Comparison of ENCODE assay signal across 1 cellular context in the genomic region with DNA sequence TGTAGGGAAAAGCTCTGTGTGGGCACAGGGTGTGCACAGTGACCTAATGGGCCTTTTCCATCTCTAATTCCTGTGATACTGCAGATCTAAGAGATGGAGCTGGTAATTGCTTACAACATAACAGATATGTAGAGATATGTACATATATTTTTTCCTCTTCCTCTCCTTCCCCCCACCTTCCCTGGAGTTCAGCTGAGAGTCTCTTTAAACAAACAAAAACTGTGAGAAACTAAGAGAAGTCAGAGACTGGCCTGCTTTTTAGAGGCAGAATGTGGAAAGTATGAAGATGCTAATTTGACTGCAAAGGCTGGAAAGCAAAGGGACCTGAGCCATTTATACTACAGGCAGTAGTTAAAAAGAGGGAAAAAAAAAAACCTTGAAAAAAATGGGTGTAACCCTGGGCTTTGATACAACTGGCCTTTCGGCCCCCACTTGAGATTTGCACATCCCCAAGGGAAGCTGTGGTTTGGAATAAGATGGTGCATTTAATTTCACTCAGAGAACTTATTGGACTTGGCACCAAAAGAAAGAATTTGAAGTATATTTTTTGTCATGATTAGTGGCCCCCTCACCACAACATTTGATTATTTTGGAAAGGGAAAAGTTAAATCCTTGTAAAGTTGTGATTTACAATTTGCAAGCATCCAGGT.
TF ChIP-seq lines count a peak whose summit lies in the region.

No MANE protein-coding gene starts in this region.

TF ChIP-seq in SK-N-SH treated with all-trans-retinoic acid at 6 μM for 48 hours, 23 proteins besides CTCF, POLR2A, EP300 and RAD21 (continued from another document):
- no peak for TF ChIP-seq CSRNP3 (CRISPR knock-in tag; IDR thresholded peaks at IDR 0.05)
- no peak for TF ChIP-seq ZFP30 (CRISPR knock-in tag; IDR thresholded peaks at IDR 0.05)
- no peak for TF ChIP-seq RARB (CRISPR knock-in tag; IDR thresholded peaks at IDR 0.05)
- no peak for TF ChIP-seq ESRRG (CRISPR knock-in tag; IDR thresholded peaks at IDR 0.05)
- TF ChIP-seq, protein P1, sequence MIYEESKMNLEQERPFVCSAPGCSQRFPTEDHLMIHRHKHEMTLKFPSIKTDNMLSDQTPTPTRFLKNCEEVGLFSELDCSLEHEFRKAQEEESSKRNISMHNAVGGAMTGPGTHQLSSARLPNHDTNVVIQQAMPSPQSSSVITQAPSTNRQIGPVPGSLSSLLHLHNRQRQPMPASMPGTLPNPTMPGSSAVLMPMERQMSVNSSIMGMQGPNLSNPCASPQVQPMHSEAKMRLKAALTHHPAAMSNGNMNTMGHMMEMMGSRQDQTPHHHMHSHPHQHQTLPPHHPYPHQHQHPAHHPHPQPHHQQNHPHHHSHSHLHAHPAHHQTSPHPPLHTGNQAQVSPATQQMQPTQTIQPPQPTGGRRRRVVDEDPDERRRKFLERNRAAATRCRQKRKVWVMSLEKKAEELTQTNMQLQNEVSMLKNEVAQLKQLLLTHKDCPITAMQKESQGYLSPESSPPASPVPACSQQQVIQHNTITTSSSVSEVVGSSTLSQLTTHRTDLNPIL (CRISPR knock-in tag; IDR thresholded peaks at IDR 0.05; ENCODE audit: low read depth), result no peak
- no peak for TF ChIP-seq ISL1 (CRISPR knock-in tag; IDR thresholded peaks at IDR 0.05)
- no peak for TF ChIP-seq GLIS3 (CRISPR knock-in tag; IDR thresholded peaks at IDR 0.05)
- no peak for TF ChIP-seq TSHZ2 (CRISPR knock-in tag; IDR thresholded peaks at IDR 0.05)
- no peak for TF ChIP-seq ZNF565 (CRISPR knock-in tag; conservative IDR thresholded peaks at IDR 0.05; ENCODE audit: low read depth)
- no peak for TF ChIP-seq ZC3H10 (CRISPR knock-in tag; IDR thresholded peaks at IDR 0.05)
- no peak for TF ChIP-seq ZNF8 (CRISPR knock-in tag; IDR thresholded peaks at IDR 0.05)
- no peak for TF ChIP-seq CSDC2 (CRISPR knock-in tag; IDR thresholded peaks at IDR 0.05)
- no peak for TF ChIP-seq SNAI2 (CRISPR knock-in tag; IDR thresholded peaks at IDR 0.05)
- no peak for TF ChIP-seq PPARA (CRISPR knock-in tag; IDR thresholded peaks at IDR 0.05; ENCODE audit: borderline replicate concordance)
- TF ChIP-seq ZFP3 (CRISPR knock-in tag; IDR thresholded peaks at IDR 0.05), result no peak
- TF ChIP-seq TCF4 (CRISPR knock-in tag; IDR thresholded peaks at IDR 0.05; ENCODE audit: borderline replicate concordance), result no peak
- no peak for TF ChIP-seq TOX (CRISPR knock-in tag; IDR thresholded peaks at IDR 0.05; ENCODE audit: borderline replicate concordance)
- TF ChIP-seq PATZ1 (CRISPR knock-in tag; IDR thresholded peaks at IDR 0.05; ENCODE audit: borderline replicate concordance), result no peak
TF ChIP-seq in SK-N-SH treated with all-trans-retinoic acid at 6 μM for 48 hours: peak in this region for 0.
